Comparison of ENCODE assay signal across 1 cellular context in the genomic region with DNA sequence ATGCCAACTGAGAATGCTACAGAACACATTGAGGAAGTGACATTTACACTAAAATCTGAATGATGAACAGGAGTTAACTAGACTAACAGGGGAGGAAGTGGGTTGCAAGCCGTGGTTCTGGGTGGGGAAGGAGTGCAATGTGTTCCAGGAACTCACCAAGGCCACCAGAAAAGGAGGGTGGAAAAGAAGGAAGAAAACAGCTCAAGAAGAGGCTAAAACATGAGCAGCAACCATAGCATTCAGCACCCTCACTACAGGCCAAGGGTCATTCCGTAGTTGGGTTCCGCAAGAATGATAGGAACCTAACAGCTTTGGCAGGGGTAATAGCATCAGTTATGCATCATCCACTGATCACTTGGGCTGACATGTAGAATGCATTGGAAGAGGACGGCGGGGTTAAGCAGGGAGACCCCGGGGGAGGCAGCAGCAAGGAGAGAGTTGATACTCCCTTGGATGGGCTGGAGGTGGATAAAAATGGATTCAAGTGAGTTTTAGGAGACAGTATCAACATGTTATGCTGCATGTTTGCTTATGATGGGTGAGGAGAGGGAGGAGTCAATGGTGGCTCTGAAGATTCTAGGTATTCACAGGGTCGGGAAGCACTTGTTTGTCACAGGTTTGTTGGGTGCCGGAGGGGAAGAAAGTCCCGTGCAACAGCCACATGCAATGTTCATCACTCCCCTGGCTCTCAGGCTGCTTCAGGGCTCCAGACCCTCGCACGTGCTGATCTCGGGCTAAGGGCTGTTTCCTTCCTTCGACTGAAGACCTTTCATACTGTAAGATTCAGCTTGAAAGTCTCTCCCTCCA.
TF ChIP-seq lines count a peak whose summit lies in the region.

No MANE protein-coding gene starts in this region.

TF ChIP-seq in K562, 482 proteins besides CTCF, POLR2A, EP300 and RAD21 (continued from another document):
- TF ChIP-seq HMBOX1 (IDR thresholded peaks at IDR 0.05) (peak; percentile 64), TAF15 (IDR thresholded peaks at IDR 0.05; ENCODE audit: low read depth, low read length) (no peak)
- TF ChIP-seq, protein P1, sequence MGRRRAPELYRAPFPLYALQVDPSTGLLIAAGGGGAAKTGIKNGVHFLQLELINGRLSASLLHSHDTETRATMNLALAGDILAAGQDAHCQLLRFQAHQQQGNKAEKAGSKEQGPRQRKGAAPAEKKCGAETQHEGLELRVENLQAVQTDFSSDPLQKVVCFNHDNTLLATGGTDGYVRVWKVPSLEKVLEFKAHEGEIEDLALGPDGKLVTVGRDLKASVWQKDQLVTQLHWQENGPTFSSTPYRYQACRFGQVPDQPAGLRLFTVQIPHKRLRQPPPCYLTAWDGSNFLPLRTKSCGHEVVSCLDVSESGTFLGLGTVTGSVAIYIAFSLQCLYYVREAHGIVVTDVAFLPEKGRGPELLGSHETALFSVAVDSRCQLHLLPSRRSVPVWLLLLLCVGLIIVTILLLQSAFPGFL (CRISPR knock-in tag; IDR thresholded peaks at IDR 0.05): no peak
TF ChIP-seq in K562: peak in this region for 2.
